19 cellular contexts compared by ENCODE assay signal in genomic region chr15:73165435-73165834, GRCh38.
A peak's percentile ranks its signal among the peaks of the same experiment; 100 is the strongest.
DNase-seq lines count a peak whose midpoint lies in the region; ATAC-seq and TF ChIP-seq lines count a peak whose summit lies in the region.
"Had no signal": no experiment of that assay in that cellular context is flagged by ENCODE, and none has a peak within 500 bp of the region (broad histone marks: within the 10 kb centered on the region; RNA-seq: fewer than 3 reads in every experiment).

No MANE protein-coding gene starts in this region.

- peaks cover 8% of the 10 kb centered on the region for H3K36me3 Mint-ChIP-seq in activated CD8-positive, alpha-beta memory T cell treated with anti-CD3 and anti-CD28 coated beads, Interleukin-2, amount 10 ng/mL, durations not matched to agents 7 days and 5 days
- peaks cover 4% of the 10 kb centered on the region for H3K36me3 Mint-ChIP-seq in activated CD8-positive, alpha-beta T cell treated with anti-CD3 and anti-CD28 coated beads for 36 hours (ENCODE audit: low read depth)
- H3K36me3 Mint-ChIP-seq in glutamatergic neuron (ENCODE audit: unreplicated experiment) (peaks cover 18% of the 10 kb centered on the region), progenitor cell of endocrine pancreas (ENCODE audit: insufficient read depth) (peaks cover 25% of the 10 kb centered on the region)

- no peak for DNase-seq in activated CD8-positive, alpha-beta memory T cell treated with anti-CD3 and anti-CD28 coated beads, Interleukin-2, amount 10 ng/mL, durations not matched to agents 7 days and 5 days
- no peak for DNase-seq in activated CD8-positive, alpha-beta memory T cell treated with anti-CD3 and anti-CD28 coated beads, Interleukin-2, amount 50 U/mL, for 4 hours
- no peak for DNase-seq in activated CD8-positive, alpha-beta T cell treated with anti-CD3 and anti-CD28 coated beads for 36 hours
- DNase-seq in glutamatergic neuron: no peak
- no peak for DNase-seq in progenitor cell of endocrine pancreas (ENCODE audit: low spot score, unreplicated experiment)
- DNase-seq in H7: no peak
- DNase-seq: CD8-positive, alpha-beta T cell; DND-41; HCEC 1CT; NCI-H1048; NCI-H146; NCI-H2081; NCI-H510A treated with DMSO at 0.1 percent for 48 hours; NCI-H82; PC-3 had no signal

- intact Hi-C loops in activated CD8-positive, alpha-beta T cell treated with anti-CD3 and anti-CD28 coated beads for 36 hours (cut with micrococcal nuclease): no loop called here

- no peak for TF ChIP-seq CTCF in activated CD8-positive, alpha-beta T cell treated with anti-CD3 and anti-CD28 coated beads for 36 hours (IDR thresholded peaks at IDR 0.05)
- no peak for TF ChIP-seq CTCF in glutamatergic neuron (IDR thresholded peaks at IDR 0.05; ENCODE audit: partially characterized antibody, unreplicated experiment)
- no peak for TF ChIP-seq CTCF in progenitor cell of endocrine pancreas (IDR thresholded peaks at IDR 0.05; ENCODE audit: unreplicated experiment)

- peak overlapping the region; percentile 1 for H3K27ac Mint-ChIP-seq in activated CD8-positive, alpha-beta memory T cell treated with anti-CD3 and anti-CD28 coated beads, Interleukin-2, amount 10 ng/mL, durations not matched to agents 7 days and 5 days
- peak overlapping the region; percentile 28 for H3K27ac Mint-ChIP-seq in activated CD8-positive, alpha-beta T cell treated with anti-CD3 and anti-CD28 coated beads for 36 hours
- peak overlapping the region; percentile 13 for H3K27ac Mint-ChIP-seq in glutamatergic neuron (ENCODE audit: unreplicated experiment)
- H3K27ac Mint-ChIP-seq in progenitor cell of endocrine pancreas: peak overlapping the region; percentile 49
- H3K27ac Mint-ChIP-seq: CD8-positive, alpha-beta T cell had no signal

- H3K27me3 Mint-ChIP-seq in activated CD8-positive, alpha-beta memory T cell treated with anti-CD3 and anti-CD28 coated beads, Interleukin-2, amount 10 ng/mL, durations not matched to agents 7 days and 5 days: no peaks in the 10 kb centered on the region
- H3K27me3 Mint-ChIP-seq in activated CD8-positive, alpha-beta T cell treated with anti-CD3 and anti-CD28 coated beads for 36 hours: peaks cover 6% of the 10 kb centered on the region
- H3K27me3 Mint-ChIP-seq in glutamatergic neuron (ENCODE audit: unreplicated experiment) (peaks cover 4% of the 10 kb centered on the region), progenitor cell of endocrine pancreas (no peaks in the 10 kb centered on the region)

- CTCF ChIA-PET in activated CD8-positive, alpha-beta memory T cell treated with anti-CD3 and anti-CD28 coated beads, Interleukin-2, amount 10 ng/mL, durations not matched to agents 7 days and 5 days (lab: Charles Lee): no interaction called here
- CTCF ChIA-PET in activated CD8-positive, alpha-beta T cell treated with anti-CD3 and anti-CD28 coated beads for 36 hours (lab: Charles Lee): interaction anchor here (0.6 kb wide), 1 partner anchor 11 kb away, joined by 3 read pairs; no protein-coding TSS in a partner anchor

- H3K4me3 ChIP-seq in H7 (ENCODE audit: insufficient read depth, low read depth, low read length): no peak overlapping the region
- H3K4me3 ChIP-seq: BLaER1, SJSA1 had no signal

- H3K4me3 Mint-ChIP-seq in activated CD8-positive, alpha-beta memory T cell treated with anti-CD3 and anti-CD28 coated beads, Interleukin-2, amount 10 ng/mL, durations not matched to agents 7 days and 5 days: no peak overlapping the region
- H3K4me3 Mint-ChIP-seq in activated CD8-positive, alpha-beta T cell treated with anti-CD3 and anti-CD28 coated beads for 36 hours: no peak overlapping the region
- no peak overlapping the region for H3K4me3 Mint-ChIP-seq in glutamatergic neuron (ENCODE audit: unreplicated experiment)
- H3K4me3 Mint-ChIP-seq in progenitor cell of endocrine pancreas (ENCODE audit: low read depth): no peak overlapping the region
- H3K4me3 Mint-ChIP-seq: CD8-positive, alpha-beta T cell had no signal

- no peaks in the 10 kb centered on the region; the same call in 1 of the 2 replicates for H3K36me3 ChIP-seq in H7 (replicated peaks; ENCODE audit: control insufficient read depth, insufficient read depth, low read length)
- H3K36me3 ChIP-seq: SJSA1 had no signal

- no peak for ATAC-seq in activated CD8-positive, alpha-beta memory T cell treated with anti-CD3 and anti-CD28 coated beads, Interleukin-2, amount 10 ng/mL, durations not matched to agents 7 days and 5 days
- no peak for ATAC-seq in activated CD8-positive, alpha-beta T cell treated with anti-CD3 and anti-CD28 coated beads for 36 hours
- ATAC-seq in GM18861 (IDR thresholded peaks at IDR 0.05; ENCODE audit: unreplicated experiment): no peak
- no peak for ATAC-seq in HG03196 (IDR thresholded peaks at IDR 0.05; ENCODE audit: unreplicated experiment)
- ATAC-seq: CD8-positive, alpha-beta T cell; PC-3 had no signal

- POLR2A ChIA-PET in activated CD8-positive, alpha-beta T cell treated with anti-CD3 and anti-CD28 coated beads for 36 hours (lab: Charles Lee): no interaction called here

- no peaks in the 10 kb centered on the region for H3K9me3 Mint-ChIP-seq in activated CD8-positive, alpha-beta memory T cell treated with anti-CD3 and anti-CD28 coated beads, Interleukin-2, amount 10 ng/mL, durations not matched to agents 7 days and 5 days (ENCODE audit: low read depth)
- H3K9me3 Mint-ChIP-seq in activated CD8-positive, alpha-beta T cell treated with anti-CD3 and anti-CD28 coated beads for 36 hours: peaks cover 11% of the 10 kb centered on the region
- H3K9me3 Mint-ChIP-seq in glutamatergic neuron (ENCODE audit: unreplicated experiment): no peaks in the 10 kb centered on the region
- H3K9me3 Mint-ChIP-seq in progenitor cell of endocrine pancreas (ENCODE audit: low read depth): peaks cover 15% of the 10 kb centered on the region

- H3K27me3 ChIP-seq in H7 (ENCODE audit: control insufficient read depth, insufficient read depth, low read length): no peaks in the 10 kb centered on the region
- H3K27me3 ChIP-seq: BLaER1, SJSA1 had no signal

- no peaks in the 10 kb centered on the region for H3K4me1 Mint-ChIP-seq in activated CD8-positive, alpha-beta memory T cell treated with anti-CD3 and anti-CD28 coated beads, Interleukin-2, amount 10 ng/mL, durations not matched to agents 7 days and 5 days
- H3K4me1 Mint-ChIP-seq in activated CD8-positive, alpha-beta T cell treated with anti-CD3 and anti-CD28 coated beads for 36 hours (ENCODE audit: low read depth): no peaks in the 10 kb centered on the region
- H3K4me1 Mint-ChIP-seq in glutamatergic neuron (ENCODE audit: low read depth, unreplicated experiment) (no peaks in the 10 kb centered on the region), progenitor cell of endocrine pancreas (ENCODE audit: low read depth) (no peaks in the 10 kb centered on the region)
